ENCODE assay signal across 8 cellular contexts in the genomic region with DNA sequence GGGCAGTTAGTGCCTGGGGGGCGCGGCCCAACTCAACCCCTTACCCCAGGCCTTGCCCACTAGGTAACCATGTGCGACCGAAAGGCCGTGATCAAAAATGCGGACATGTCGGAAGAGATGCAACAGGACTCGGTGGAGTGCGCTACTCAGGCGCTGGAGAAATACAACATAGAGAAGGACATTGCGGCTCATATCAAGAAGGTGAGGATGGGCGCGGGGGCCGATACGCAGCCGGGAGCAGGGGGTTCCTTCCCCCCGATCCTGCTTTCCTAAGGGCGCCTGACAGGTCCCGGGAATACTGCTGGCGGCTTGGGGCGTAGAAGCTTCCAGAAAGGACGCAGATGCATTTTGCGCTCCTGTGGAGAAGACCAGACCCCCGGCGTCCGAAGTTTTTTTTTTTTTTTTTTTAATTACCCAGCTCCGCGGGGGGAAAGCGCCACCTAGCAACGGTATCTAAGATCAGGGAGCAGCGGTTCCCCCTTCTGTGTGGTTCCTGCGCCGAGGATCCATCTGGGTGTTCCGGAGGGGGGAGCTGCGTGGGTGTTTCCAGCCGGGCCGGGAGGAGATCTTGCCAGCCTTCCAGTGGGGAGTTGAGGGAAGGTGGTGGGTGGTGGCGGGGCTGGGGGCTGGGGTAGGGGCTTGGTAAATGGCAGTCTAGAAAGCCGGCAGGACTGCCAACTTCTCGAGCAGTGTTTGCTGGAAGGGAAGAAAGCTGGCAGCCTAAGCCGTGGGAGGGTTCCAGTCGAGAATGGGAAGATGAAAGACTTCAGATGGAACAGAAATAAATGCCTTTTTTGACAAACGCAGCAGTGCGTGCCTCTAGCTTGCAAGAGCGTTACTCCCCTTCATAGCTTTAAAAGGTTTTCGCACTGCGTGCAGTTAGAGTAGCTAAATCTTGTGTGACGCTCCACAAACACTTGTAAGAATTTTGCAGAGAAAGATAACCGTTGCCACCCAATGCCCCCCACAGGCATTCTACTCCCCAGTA. TPM values are rescaled to one million over a fixed set of nuclear protein-coding genes. Genes with fewer than 3 reads are reported as not detected.
DNase-seq lines count a peak whose midpoint lies in the region; ATAC-seq, FAIRE-seq and TF ChIP-seq lines count a peak whose summit lies in the region.

No MANE protein-coding gene starts in this region.

- POLR2A ChIA-PET in HepG2 (lab: Yijun Ruan, JAX) = interaction anchor here (0.6 to 2.8 kb wide), 19 partner anchors 8 to 507 kb away, joined by 3 to 30 read pairs (median 4); a partner anchor contains a TSS

- peak overlapping the region; percentile 88 for H3K9ac ChIP-seq in HepG2 (ENCODE audit: insufficient read depth, low read depth, low read length)

- ATAC-seq in GM21717 (IDR thresholded peaks at IDR 0.05; ENCODE audit: unreplicated experiment) (peak; percentile 29), HepG2 (peak; percentile 50)

- peaks cover 28% of the 10 kb centered on the region for H3K4me1 ChIP-seq in HepG2 (ENCODE audit: insufficient read depth, low read length)

- peaks cover 27% of the 10 kb centered on the region for H3K79me2 ChIP-seq in HepG2 (ENCODE audit: insufficient read depth, low read length)

- peak overlapping the region; percentile 76 to 98 for H3K27ac ChIP-seq in coronary artery
- H3K27ac ChIP-seq in HepG2 (ENCODE audit: extremely low read length, insufficient read depth, low read length) = peak overlapping the region; percentile 69

- peak overlapping the region; percentile 87 for H3K4me3 ChIP-seq in NB4 (ENCODE audit: low read depth, low read length)
- peak overlapping the region; percentile 100 for H3K4me3 ChIP-seq in coronary artery
- H3K4me3 ChIP-seq in HepG2 (replicated peaks in 1 of 3; ENCODE audit: insufficient read depth in 1 of 3, low read depth in 2 of 3, low read length in 3 of 3) = peak overlapping the region; percentile 95 to 100 (median 97)

- H2AFZ ChIP-seq in HepG2 (ENCODE audit: low read length) = no peak overlapping the region

- TF ChIP-seq CTCF in D721Med (IDR thresholded peaks at IDR 0.05; ENCODE audit: insufficient read depth, missing control alignments) = peak; percentile 18
- peak; percentile 3 for TF ChIP-seq CTCF in NB4 (IDR thresholded peaks at IDR 0.05; ENCODE audit: low read depth, low read length)
- no peak for TF ChIP-seq CTCF in coronary artery (IDR thresholded peaks at IDR 0.05)
- peak; percentile 42 for TF ChIP-seq CTCF in HepG2 (CRISPR knock-in tag; IDR thresholded peaks at IDR 0.05)

- CTCF ChIA-PET in HepG2 (lab: Yijun Ruan, JAX; ENCODE audit: low intra/inter-chr PET ratio, low total read pairs) = no interaction called here

- TF ChIP-seq EP300 in HepG2 (IDR thresholded peaks at IDR 0.05; ENCODE audit: low read depth in 2 of 2, low read length in 2 of 2) (no peak), HepG2 (CRISPR knock-in tag; IDR thresholded peaks at IDR 0.05; ENCODE audit: borderline replicate concordance) (no peak)

- H3K36me3 ChIP-seq in HepG2 (replicated peaks in 1 of 2; ENCODE audit: control insufficient read depth in 1 of 2, insufficient read depth in 2 of 2, low read length in 2 of 2) = peaks cover 2 to 9% of the 10 kb centered on the region in 2 experiments; a peak in 3 of 5 replicates

- in situ Hi-C loops in HepG2 (cut with HindIII; ENCODE audit: extremely low pct_ligation_motif_present, low pct_unique_long_range_greater_than_20kb) = no loop called here

- TF ChIP-seq POLR2A in NB4 (IDR thresholded peaks at IDR 0.05; ENCODE audit: extremely low read depth, insufficient read length) (no peak), HepG2 (IDR thresholded peaks at IDR 0.05; ENCODE audit: insufficient read depth in 1 of 2, low read depth in 2 of 2, low read length in 2 of 2) (no peak)

- TF ChIP-seq RAD21 in HepG2 (CRISPR knock-in tag; IDR thresholded peaks at IDR 0.05) = no peak

- H3K4me2 ChIP-seq in HepG2 (ENCODE audit: low read depth, low read length) = peak overlapping the region; percentile 87

- no peaks in the 10 kb centered on the region; a peak in 1 of 5 replicates for H3K27me3 ChIP-seq in HepG2 (ENCODE audit: control insufficient read depth in 1 of 2, insufficient read depth in 2 of 2, low read length in 2 of 2)

- H4K20me1 ChIP-seq in HepG2 (ENCODE audit: insufficient read depth, low read length) = peaks cover 10% of the 10 kb centered on the region

- H3K9me3 ChIP-seq in HepG2 (ENCODE audit: low read length) = no peaks in the 10 kb centered on the region

- peak; percentile 33 for DNase-seq in D721Med (ENCODE audit: insufficient read length, low spot score)
- DNase-seq in NB4 (ENCODE audit: low read depth) = peak; percentile 85
- peak; percentile 48 to 49 for DNase-seq in activated CD4-positive, alpha-beta T cell treated with anti-CD3 and anti-CD28 coated beads for 4 hours
- peak; percentile 80 for DNase-seq in coronary artery (ENCODE audit: low spot score)
- DNase-seq in HepG2 (ENCODE audit: low spot score) = no peak
- peak; percentile 31 for DNase-seq in stimulated activated CD4-positive, alpha-beta T cell treated with anti-CD3 and anti-CD28 coated beads, Interleukin-2, amount 100 ng/mL, for 4 hours (ENCODE audit: low read depth)
- no peak for DNase-seq in GM19240 (ENCODE audit: insufficient read length, low spot score)

- intact Hi-C loops in HepG2 (cut with micrococcal nuclease; ENCODE audit: unreplicated experiment) = loop anchor here (2.0 to 5.0 kb wide), 2 partner anchors 28 to 41 kb away; a partner anchor contains a TSS

- no TSS peak for BruUV-seq in HepG2 (replicated peaks; lab: Mats Ljungman, UMichigan)

- WGBS in HepG2 (ENCODE audit: low lambda C conversion rate) = 2% methylated on average over 42 of the region's 49 CpGs

- no peak for FAIRE-seq in D721Med (lab: Jason Lieb, UNC)
- no peak for FAIRE-seq in HepG2 (lab: Jason Lieb, UNC)

RNA-seq across cellular contexts. Expression of a gene that starts 0.7 kb away (rescaled TPM):
- total RNA-seq in HepG2 (2016; rRNA removed; fragmentation: Illumina TruSeq; extraction: Trizol) = 271 and 403 TPM in 2 replicates
- total RNA-seq in HepG2 (2016; cell fraction: cytosol; rRNA removed; fragmentation: Illumina TruSeq; extraction: Trizol; ENCODE audit: low read depth) = 125 and 176 TPM in 2 replicates
- 277 and 420 TPM in 2 replicates for total RNA-seq in HepG2 (2016; cell fraction: insoluble cytoplasmic fraction; rRNA removed; fragmentation: Illumina TruSeq; extraction: Trizol)
- 174 and 230 TPM in 2 replicates for total RNA-seq in HepG2 (2016; cell fraction: membrane; rRNA removed; fragmentation: Illumina TruSeq; extraction: Trizol)
- 119 and 123 TPM in 2 replicates for total RNA-seq in HepG2 (2016; cell fraction: nucleus; rRNA removed; fragmentation: Illumina TruSeq; extraction: Trizol)
- polyA plus RNA-seq in HepG2 (2011; rRNA removed) = 294 and 318 TPM in 2 replicates
- 305 and 402 TPM in 2 replicates for polyA plus RNA-seq in HepG2 (2011; cell fraction: cytosol; rRNA removed)
- polyA plus RNA-seq in HepG2 (2011; cell fraction: nucleus; rRNA removed) = 130 and 152 TPM in 2 replicates
- 350 and 505 TPM in 2 replicates for polyA plus RNA-seq in HepG2 (2012)
- polyA plus RNA-seq in HepG2 (2016; cell fraction: cytosol; fragmentation: Illumina TruSeq; extraction: Trizol; ENCODE audit: low read depth) = 240 and 370 TPM in 2 replicates
- 862 and 951 TPM in 2 replicates for polyA plus RNA-seq in HepG2 (2016; cell fraction: insoluble cytoplasmic fraction; fragmentation: Illumina TruSeq; extraction: Trizol; ENCODE audit: low read depth)
- polyA plus RNA-seq in HepG2 (2016; cell fraction: membrane; fragmentation: Illumina TruSeq; extraction: Trizol; ENCODE audit: low read depth) = 322 and 411 TPM in 2 replicates
- 362 and 385 TPM in 2 replicates for polyA plus RNA-seq in HepG2 (2016; cell fraction: nucleus; fragmentation: Illumina TruSeq; extraction: Trizol; ENCODE audit: insufficient read depth, low read depth)
- 59.5 and 114 TPM in 2 replicates for polyA minus RNA-seq in HepG2 (2011; rRNA and poly(A)+ RNA removed; ENCODE audit: low replicate concordance)
- polyA minus RNA-seq in HepG2 (2011; cell fraction: cytosol; rRNA and poly(A)+ RNA removed) = 80.5 and 87.3 TPM in 2 replicates
- 57.0 and 67.4 TPM in 2 replicates for polyA minus RNA-seq in HepG2 (2011; cell fraction: nucleus; rRNA and poly(A)+ RNA removed)

RNA-seq across cellular contexts. Expression of a gene that starts 27.1 kb away (rescaled TPM):
- 144 and 153 TPM in 2 replicates for total RNA-seq in HepG2 (2016; rRNA removed; fragmentation: Illumina TruSeq; extraction: Trizol)
- total RNA-seq in HepG2 (2016; cell fraction: cytosol; rRNA removed; fragmentation: Illumina TruSeq; extraction: Trizol; ENCODE audit: low read depth) = 79.8 and 92.3 TPM in 2 replicates
- total RNA-seq in HepG2 (2016; cell fraction: insoluble cytoplasmic fraction; rRNA removed; fragmentation: Illumina TruSeq; extraction: Trizol) = 147 and 151 TPM in 2 replicates
- 156 and 174 TPM in 2 replicates for total RNA-seq in HepG2 (2016; cell fraction: membrane; rRNA removed; fragmentation: Illumina TruSeq; extraction: Trizol)
- 91.6 and 93.3 TPM in 2 replicates for total RNA-seq in HepG2 (2016; cell fraction: nucleus; rRNA removed; fragmentation: Illumina TruSeq; extraction: Trizol)
- 96.2 and 125 TPM in 2 replicates for polyA plus RNA-seq in HepG2 (2011; rRNA removed)
- 104 and 110 TPM in 2 replicates for polyA plus RNA-seq in HepG2 (2011; cell fraction: cytosol; rRNA removed)
- 63.8 and 77.8 TPM in 2 replicates for polyA plus RNA-seq in HepG2 (2011; cell fraction: nucleus; rRNA removed)
- polyA plus RNA-seq in HepG2 (2012) = 107 and 137 TPM in 2 replicates
- polyA plus RNA-seq in HepG2 (2016; cell fraction: cytosol; fragmentation: Illumina TruSeq; extraction: Trizol; ENCODE audit: low read depth) = 105 and 142 TPM in 2 replicates
- polyA plus RNA-seq in HepG2 (2016; cell fraction: insoluble cytoplasmic fraction; fragmentation: Illumina TruSeq; extraction: Trizol; ENCODE audit: low read depth) = 249 and 255 TPM in 2 replicates
- polyA plus RNA-seq in HepG2 (2016; cell fraction: membrane; fragmentation: Illumina TruSeq; extraction: Trizol; ENCODE audit: low read depth) = 171 and 200 TPM in 2 replicates
- polyA plus RNA-seq in HepG2 (2016; cell fraction: nucleus; fragmentation: Illumina TruSeq; extraction: Trizol; ENCODE audit: insufficient read depth, low read depth) = 188 and 193 TPM in 2 replicates
- polyA minus RNA-seq in HepG2 (2011; rRNA and poly(A)+ RNA removed; ENCODE audit: low replicate concordance) = 43.3 and 56.5 TPM in 2 replicates
- polyA minus RNA-seq in HepG2 (2011; cell fraction: cytosol; rRNA and poly(A)+ RNA removed) = 67.3 and 72.5 TPM in 2 replicates
- 74.4 and 78.4 TPM in 2 replicates for polyA minus RNA-seq in HepG2 (2011; cell fraction: nucleus; rRNA and poly(A)+ RNA removed)

RNA-seq across cellular contexts. Expression of a gene that starts 32.3 kb away (rescaled TPM):
- 41.5 and 59.8 TPM in 2 replicates for total RNA-seq in HepG2 (2016; rRNA removed; fragmentation: Illumina TruSeq; extraction: Trizol)
- 8.7 and 10.8 TPM in 2 replicates for total RNA-seq in HepG2 (2016; cell fraction: cytosol; rRNA removed; fragmentation: Illumina TruSeq; extraction: Trizol; ENCODE audit: low read depth)
- 43.6 and 64.0 TPM in 2 replicates for total RNA-seq in HepG2 (2016; cell fraction: insoluble cytoplasmic fraction; rRNA removed; fragmentation: Illumina TruSeq; extraction: Trizol)
- total RNA-seq in HepG2 (2016; cell fraction: membrane; rRNA removed; fragmentation: Illumina TruSeq; extraction: Trizol) = 18.6 and 20.4 TPM in 2 replicates
- 16.9 and 17.7 TPM in 2 replicates for total RNA-seq in HepG2 (2016; cell fraction: nucleus; rRNA removed; fragmentation: Illumina TruSeq; extraction: Trizol)
- polyA plus RNA-seq in HepG2 (2011; rRNA removed) = 27.6 and 36.4 TPM in 2 replicates
- polyA plus RNA-seq in HepG2 (2011; cell fraction: cytosol; rRNA removed) = 21.5 and 30.8 TPM in 2 replicates
- 7.0 and 10.9 TPM in 2 replicates for polyA plus RNA-seq in HepG2 (2011; cell fraction: nucleus; rRNA removed)
- polyA plus RNA-seq in HepG2 (2012) = 30.7 and 41.3 TPM in 2 replicates
- polyA plus RNA-seq in HepG2 (2016; cell fraction: cytosol; fragmentation: Illumina TruSeq; extraction: Trizol; ENCODE audit: low read depth) = 6.7 and 7.2 TPM in 2 replicates
- polyA plus RNA-seq in HepG2 (2016; cell fraction: insoluble cytoplasmic fraction; fragmentation: Illumina TruSeq; extraction: Trizol; ENCODE audit: low read depth) = 48.1 and 57.1 TPM in 2 replicates
- polyA plus RNA-seq in HepG2 (2016; cell fraction: membrane; fragmentation: Illumina TruSeq; extraction: Trizol; ENCODE audit: low read depth) = 13.5 and 13.8 TPM in 2 replicates
- 23.9 and 28.2 TPM in 2 replicates for polyA plus RNA-seq in HepG2 (2016; cell fraction: nucleus; fragmentation: Illumina TruSeq; extraction: Trizol; ENCODE audit: insufficient read depth, low read depth)
- polyA minus RNA-seq in HepG2 (2011; rRNA and poly(A)+ RNA removed; ENCODE audit: low replicate concordance) = 13.5 and 14.6 TPM in 2 replicates
- polyA minus RNA-seq in HepG2 (2011; cell fraction: cytosol; rRNA and poly(A)+ RNA removed) = 11.5 and 13.0 TPM in 2 replicates
- 17.9 and 19.7 TPM in 2 replicates for polyA minus RNA-seq in HepG2 (2011; cell fraction: nucleus; rRNA and poly(A)+ RNA removed)

RNA-seq across cellular contexts. Expression of a gene that starts 37.5 kb away (rescaled TPM):
- 62.5 and 86.7 TPM in 2 replicates for total RNA-seq in HepG2 (2016; rRNA removed; fragmentation: Illumina TruSeq; extraction: Trizol)
- 36.2 and 39.7 TPM in 2 replicates for total RNA-seq in HepG2 (2016; cell fraction: cytosol; rRNA removed; fragmentation: Illumina TruSeq; extraction: Trizol; ENCODE audit: low read depth)
- total RNA-seq in HepG2 (2016; cell fraction: insoluble cytoplasmic fraction; rRNA removed; fragmentation: Illumina TruSeq; extraction: Trizol) = 66.2 and 77.2 TPM in 2 replicates
- total RNA-seq in HepG2 (2016; cell fraction: membrane; rRNA removed; fragmentation: Illumina TruSeq; extraction: Trizol) = 104 and 107 TPM in 2 replicates
- total RNA-seq in HepG2 (2016; cell fraction: nucleus; rRNA removed; fragmentation: Illumina TruSeq; extraction: Trizol) = 47.6 and 55.6 TPM in 2 replicates
- polyA plus RNA-seq in HepG2 (2011; rRNA removed) = 74.5 and 88.0 TPM in 2 replicates
- polyA plus RNA-seq in HepG2 (2011; cell fraction: cytosol; rRNA removed) = 62.6 and 91.2 TPM in 2 replicates
- polyA plus RNA-seq in HepG2 (2011; cell fraction: nucleus; rRNA removed) = 126 and 135 TPM in 2 replicates
- polyA plus RNA-seq in HepG2 (2012) = 103 and 107 TPM in 2 replicates
- 32.5 and 32.6 TPM in 2 replicates for polyA plus RNA-seq in HepG2 (2016; cell fraction: cytosol; fragmentation: Illumina TruSeq; extraction: Trizol; ENCODE audit: low read depth)
- 103 and 119 TPM in 2 replicates for polyA plus RNA-seq in HepG2 (2016; cell fraction: insoluble cytoplasmic fraction; fragmentation: Illumina TruSeq; extraction: Trizol; ENCODE audit: low read depth)
- polyA plus RNA-seq in HepG2 (2016; cell fraction: membrane; fragmentation: Illumina TruSeq; extraction: Trizol; ENCODE audit: low read depth) = 97.5 and 104 TPM in 2 replicates
- 115 and 120 TPM in 2 replicates for polyA plus RNA-seq in HepG2 (2016; cell fraction: nucleus; fragmentation: Illumina TruSeq; extraction: Trizol; ENCODE audit: insufficient read depth, low read depth)
- polyA minus RNA-seq in HepG2 (2011; rRNA and poly(A)+ RNA removed; ENCODE audit: low replicate concordance) = 124 and 137 TPM in 2 replicates
- 65.4 and 101 TPM in 2 replicates for polyA minus RNA-seq in HepG2 (2011; cell fraction: cytosol; rRNA and poly(A)+ RNA removed)
- 93.5 and 100 TPM in 2 replicates for polyA minus RNA-seq in HepG2 (2011; cell fraction: nucleus; rRNA and poly(A)+ RNA removed)

RNA-seq across cellular contexts. Expression of a gene that starts 50.4 kb away (rescaled TPM):
- total RNA-seq in HepG2 (2016; rRNA removed; fragmentation: Illumina TruSeq; extraction: Trizol) = 29.7 and 38.5 TPM in 2 replicates
- total RNA-seq in HepG2 (2016; cell fraction: cytosol; rRNA removed; fragmentation: Illumina TruSeq; extraction: Trizol; ENCODE audit: low read depth) = 6.2 and 7.0 TPM in 2 replicates
- 27.8 and 40.0 TPM in 2 replicates for total RNA-seq in HepG2 (2016; cell fraction: insoluble cytoplasmic fraction; rRNA removed; fragmentation: Illumina TruSeq; extraction: Trizol)
- 19.6 and 20.8 TPM in 2 replicates for total RNA-seq in HepG2 (2016; cell fraction: membrane; rRNA removed; fragmentation: Illumina TruSeq; extraction: Trizol)
- total RNA-seq in HepG2 (2016; cell fraction: nucleus; rRNA removed; fragmentation: Illumina TruSeq; extraction: Trizol) = 15.6 and 15.8 TPM in 2 replicates
- 16.2 and 17.7 TPM in 2 replicates for polyA plus RNA-seq in HepG2 (2011; rRNA removed)
- polyA plus RNA-seq in HepG2 (2011; cell fraction: cytosol; rRNA removed) = 11.9 and 14.7 TPM in 2 replicates
- 11.4 and 14.2 TPM in 2 replicates for polyA plus RNA-seq in HepG2 (2011; cell fraction: nucleus; rRNA removed)
- 16.9 and 17.4 TPM in 2 replicates for polyA plus RNA-seq in HepG2 (2012)
- 6.3 and 6.9 TPM in 2 replicates for polyA plus RNA-seq in HepG2 (2016; cell fraction: cytosol; fragmentation: Illumina TruSeq; extraction: Trizol; ENCODE audit: low read depth)
- polyA plus RNA-seq in HepG2 (2016; cell fraction: insoluble cytoplasmic fraction; fragmentation: Illumina TruSeq; extraction: Trizol; ENCODE audit: low read depth) = 39.2 and 42.0 TPM in 2 replicates
- polyA plus RNA-seq in HepG2 (2016; cell fraction: membrane; fragmentation: Illumina TruSeq; extraction: Trizol; ENCODE audit: low read depth) = 16.7 and 17.8 TPM in 2 replicates
- 24.7 and 31.3 TPM in 2 replicates for polyA plus RNA-seq in HepG2 (2016; cell fraction: nucleus; fragmentation: Illumina TruSeq; extraction: Trizol; ENCODE audit: insufficient read depth, low read depth)
- polyA minus RNA-seq in HepG2 (2011; rRNA and poly(A)+ RNA removed; ENCODE audit: low replicate concordance) = 39.6 and 42.0 TPM in 2 replicates
- 11.3 and 14.5 TPM in 2 replicates for polyA minus RNA-seq in HepG2 (2011; cell fraction: cytosol; rRNA and poly(A)+ RNA removed)
- 13.5 and 15.9 TPM in 2 replicates for polyA minus RNA-seq in HepG2 (2011; cell fraction: nucleus; rRNA and poly(A)+ RNA removed)

Comparison
In these comparisons a context has a peak if more than half of its experiments do, and no peak if none do; other contexts are left out.
1. DNase-seq: peak in D721Med (single experiment), NB4 (single experiment), activated CD4-positive, alpha-beta T cell treated with anti-CD3 and anti-CD28 coated beads for 4 hours (2 of 2), coronary artery (single experiment) and stimulated activated CD4-positive, alpha-beta T cell treated with anti-CD3 and anti-CD28 coated beads, Interleukin-2, amount 100 ng/mL, for 4 hours (single experiment); none in HepG2 (single experiment) and GM19240 (single experiment).
2. Peak in every context shown above with its lines, with median percentiles within 50 percentile points of each other: H3K4me3 ChIP-seq.